8 cellular contexts compared by ENCODE assay signal in genomic region chr2:150528861-150529801, GRCh38. TPM values are rescaled to one million over a fixed set of nuclear protein-coding genes. Genes with fewer than 3 reads are reported as not detected.
A peak's percentile ranks its signal among the peaks of the same experiment; 100 is the strongest.
DNase-seq lines count a peak whose midpoint lies in the region; ATAC-seq and TF ChIP-seq lines count a peak whose summit lies in the region.

No MANE protein-coding gene starts in this region.

- no peak overlapping the region for H3K27ac ChIP-seq in substantia nigra (ENCODE audit: low read depth, low read length, poor library complexity, severe bottlenecking)
- H3K27ac ChIP-seq in effector memory CD4-positive, alpha-beta T cell (ENCODE audit: insufficient read depth, low read length, poor library complexity, severe bottlenecking) = no peak overlapping the region
- H3K27ac ChIP-seq in gastrocnemius medialis = no peak overlapping the region

- H3K9me3 ChIP-seq in HAP-1 (no peaks in the 10 kb centered on the region), gastrocnemius medialis (no peaks in the 10 kb centered on the region)
- H3K9me3 ChIP-seq in effector memory CD4-positive, alpha-beta T cell (ENCODE audit: control insufficient read depth, low read length) = no peaks in the 10 kb centered on the region

- H3K4me1 ChIP-seq in HAP-1 (peaks cover 14% of the 10 kb centered on the region), gastrocnemius medialis (no peaks in the 10 kb centered on the region)
- H3K4me1 ChIP-seq in effector memory CD4-positive, alpha-beta T cell (ENCODE audit: control insufficient read depth, insufficient read depth, low read length, poor library complexity, severe bottlenecking) = no peaks in the 10 kb centered on the region

- ATAC-seq in gastrocnemius medialis = no peak

- no peak for TF ChIP-seq POLR2A in gastrocnemius medialis (IDR thresholded peaks at IDR 0.05)

- TF ChIP-seq CTCF in fibroblast of villous mesenchyme (IDR thresholded peaks at IDR 0.05; ENCODE audit: insufficient read depth, low read depth, low read length) = no peak
- no peak for TF ChIP-seq CTCF in gastrocnemius medialis (IDR thresholded peaks at IDR 0.05 in 4 of 5, conservative IDR thresholded peaks at IDR 0.05 in 1 of 5)

- H3K36me3 ChIP-seq in HAP-1 (replicated peaks) (no peaks in the 10 kb centered on the region), gastrocnemius medialis (no peaks in the 10 kb centered on the region)
- H3K36me3 ChIP-seq in effector memory CD4-positive, alpha-beta T cell (ENCODE audit: control insufficient read depth, insufficient read depth, low read length) = no peaks in the 10 kb centered on the region

- no peaks in the 10 kb centered on the region for H3K27me3 ChIP-seq in HAP-1 (ENCODE audit: low read depth)
- no peaks in the 10 kb centered on the region for H3K27me3 ChIP-seq in effector memory CD4-positive, alpha-beta T cell (replicated peaks; ENCODE audit: control insufficient read depth, insufficient read depth, low read length, poor library complexity, severe bottlenecking)
- H3K27me3 ChIP-seq in gastrocnemius medialis = no peaks in the 10 kb centered on the region

- intact Hi-C loops in gastrocnemius medialis (cut with DNase I; ENCODE audit: low total_unique reads) = no loop called here

- in situ Hi-C loops in HAP-1 (cut with MboI; ENCODE audit: low sequenced_read_pairs) (no loop called here), gastrocnemius medialis (cut with MboI; ENCODE audit: low sequenced_read_pairs in 4 of 4) (no loop called here)

- DNase-seq in GM04504 (ENCODE audit: low read depth) (peak; percentile 80), HAP-1 (ENCODE audit: low spot score in 2 of 2) (peak; percentile 19 to 49), LHCN-M2 (ENCODE audit: low read depth) (peak; percentile 83), fibroblast of villous mesenchyme (ENCODE audit: low read depth) (peak; percentile 81), T-helper 9 cell (no peak), substantia nigra (lab: John Stamatoyannopoulos, UW) (no peak), gastrocnemius medialis (no peak)
- DNase-seq in effector memory CD4-positive, alpha-beta T cell = no peak

- H3K4me3 ChIP-seq in HAP-1 = no peak overlapping the region
- peak overlapping the region; percentile 5 for H3K4me3 ChIP-seq in fibroblast of villous mesenchyme (ENCODE audit: low read depth, low read length)
- H3K4me3 ChIP-seq in effector memory CD4-positive, alpha-beta T cell (ENCODE audit: insufficient read depth, low read depth, low read length, poor library complexity, severe bottlenecking) = no peak overlapping the region
- H3K4me3 ChIP-seq in gastrocnemius medialis = no peak overlapping the region

RNA-seq across cellular contexts. Expression of gene RND3, which starts 41.7 kb away (rescaled TPM):
- total RNA-seq in LHCN-M2 (2014; rRNA removed) (96.0 and 133 TPM in 2 replicates), fibroblast of villous mesenchyme (635 and 1,266 TPM in 2 replicates), gastrocnemius medialis (10 to 100 TPM in 3 of 4 donors, 1 to 10 TPM in 1; 2.1 to 14.9 (median 12.3) TPM)
- 39.0 TPM for polyA plus RNA-seq in LHCN-M2 (2012)

Comparison
In these comparisons a context has a peak if more than half of its experiments do, and no peak if none do; other contexts are left out.
1. DNase-seq: peak in GM04504 (single experiment), HAP-1 (2 of 2), LHCN-M2 (single experiment) and fibroblast of villous mesenchyme (single experiment); none in T-helper 9 cell (single experiment), substantia nigra (0 of 49), effector memory CD4-positive, alpha-beta T cell (0 of 3) and gastrocnemius medialis (0 of 2).